33 cellular contexts compared by ENCODE assay signal in the genomic region with DNA sequence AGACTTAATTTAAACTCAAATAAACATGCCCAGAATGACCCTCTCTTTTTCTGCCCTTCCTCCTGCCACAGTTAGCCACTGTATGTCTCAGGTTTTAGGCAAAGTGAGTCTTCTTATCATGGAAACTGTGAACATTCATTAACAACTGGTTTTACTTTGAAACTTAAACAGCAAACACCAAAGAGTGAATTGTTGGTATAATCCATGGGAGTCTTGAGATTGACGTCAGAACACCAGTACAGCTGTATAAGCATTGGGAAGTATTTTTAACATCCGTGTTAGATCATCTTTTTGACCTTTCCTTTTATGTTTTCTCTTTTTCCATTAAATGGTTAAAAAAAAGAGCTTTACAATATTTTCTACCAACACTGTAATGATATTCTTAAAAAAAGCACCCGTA. TPM values are rescaled to one million over a fixed set of nuclear protein-coding genes. Genes with fewer than 3 reads are reported as not detected.
DNase-seq lines count a peak whose midpoint lies in the region; ATAC-seq, FAIRE-seq and TF ChIP-seq lines count a peak whose summit lies in the region.
"Had no signal": no experiment of that assay in that cellular context is flagged by ENCODE, and none has a peak within 500 bp of the region (broad histone marks: within the 10 kb centered on the region; RNA-seq: fewer than 3 reads in every experiment).

No MANE protein-coding gene starts in this region.

- no peak for ATAC-seq in HG02840 (IDR thresholded peaks at IDR 0.05; ENCODE audit: low FRiP score, unreplicated experiment)
- no peak for ATAC-seq in stimulated activated effector memory CD8-positive, alpha-beta T cell treated with anti-CD3 and anti-CD28 coated beads, Interleukin-12 subunit alpha, Interleukin-12 subunit beta, amount 100 ng/mL, for 72 hours
- ATAC-seq in upper lobe of right lung: no peak
- ATAC-seq: esophagus mucosa; foreskin keratinocyte; left colon; right lobe of liver; stimulated activated naive B cell treated with anti-CD40 and anti-IgM and Interleukin-4, amounts not matched to agents 10 μg/mL and 1 μg/mL and 100 μg/mL, for 72 hours had no signal

- TF ChIP-seq CTCF in endodermal cell (conservative IDR thresholded peaks at IDR 0.05): no peak
- TF ChIP-seq CTCF in neural crest cell (conservative IDR thresholded peaks at IDR 0.05): no peak
- TF ChIP-seq CTCF in upper lobe of right lung (IDR thresholded peaks at IDR 0.05): no peak

- no peak overlapping the region for H3K9ac ChIP-seq in endodermal cell (ENCODE audit: extremely low read depth, low read length, poor library complexity, severe bottlenecking)

- H3K9me3 ChIP-seq in endodermal cell (ENCODE audit: control insufficient read depth, low read length) (peaks cover 21% of the 10 kb centered on the region), upper lobe of right lung (no peaks in the 10 kb centered on the region)
- H3K9me3 ChIP-seq: Peyer's patch, right lobe of liver, SJSA1 had no signal

- H3K4me3 Mint-ChIP-seq in endodermal cell (no peak overlapping the region), neural crest cell (no peak overlapping the region)
- H3K4me3 Mint-ChIP-seq in stimulated activated effector memory CD8-positive, alpha-beta T cell treated with anti-CD3 and anti-CD28 coated beads, Interleukin-12 subunit alpha, Interleukin-12 subunit beta, amount 100 ng/mL, for 72 hours: no peak overlapping the region
- H3K4me3 Mint-ChIP-seq: CD8-positive, alpha-beta memory T cell; stimulated activated naive B cell treated with anti-CD40 and anti-IgM and Interleukin-4, amounts not matched to agents 10 μg/mL and 1 μg/mL and 100 μg/mL, for 72 hours had no signal

- H3K27ac Mint-ChIP-seq in endodermal cell: peak overlapping the region; percentile 76
- peak overlapping the region; percentile 37 for H3K27ac Mint-ChIP-seq in neural crest cell (ENCODE audit: unreplicated experiment)
- no peak overlapping the region for H3K27ac Mint-ChIP-seq in stimulated activated effector memory CD8-positive, alpha-beta T cell treated with anti-CD3 and anti-CD28 coated beads, Interleukin-12 subunit alpha, Interleukin-12 subunit beta, amount 100 ng/mL, for 72 hours
- H3K27ac Mint-ChIP-seq: activated T-helper 2 cell treated with anti-CD3 and anti-CD28 coated beads, Interferon-gamma antibody, Interleukin-2, Interleukin-4, amounts not matched to agents 10 μg/mL and 5 μg/mL and 100 μg/mL, durations not matched to agents 14 hours and 24 hours and 36 hours; CD8-positive, alpha-beta memory T cell; stimulated activated naive B cell treated with anti-CD40 and anti-IgM and Interleukin-4, amounts not matched to agents 10 μg/mL and 1 μg/mL and 100 μg/mL, for 72 hours had no signal

- H3K4me1 Mint-ChIP-seq in endodermal cell: peaks cover 13% of the 10 kb centered on the region
- peaks cover 28% of the 10 kb centered on the region for H3K4me1 Mint-ChIP-seq in neural crest cell
- H3K4me1 Mint-ChIP-seq in stimulated activated effector memory CD8-positive, alpha-beta T cell treated with anti-CD3 and anti-CD28 coated beads, Interleukin-12 subunit alpha, Interleukin-12 subunit beta, amount 100 ng/mL, for 72 hours: no peaks in the 10 kb centered on the region

- no peak overlapping the region for H3K4me3 ChIP-seq in endodermal cell (ENCODE audit: low read length)
- no peak overlapping the region for H3K4me3 ChIP-seq in upper lobe of right lung
- H3K4me3 ChIP-seq: coronary artery, HAP-1, Peyer's patch, right lobe of liver, SJSA1 had no signal

- H3K4me1 ChIP-seq in endodermal cell (ENCODE audit: control insufficient read depth, insufficient read depth, low read length) (no peaks in the 10 kb centered on the region), upper lobe of right lung (peaks cover 9% of the 10 kb centered on the region)
- H3K4me1 ChIP-seq: foreskin keratinocyte had no signal

- 82 to 90% methylated on average over 3 of the region's 3 CpGs for WGBS in endodermal cell (ENCODE audit: insufficient coverage in 1 of 2, insufficient read length in 1 of 2), 2 experiments

- no peak overlapping the region for H3K27ac ChIP-seq in endodermal cell (ENCODE audit: low read depth, low read length)
- H3K27ac ChIP-seq in upper lobe of right lung: no peak overlapping the region
- H3K27ac ChIP-seq: coronary artery, foreskin keratinocyte, Peyer's patch, right lobe of liver, SJSA1, WERI-Rb-1 had no signal

- no peaks in the 10 kb centered on the region for H3K27me3 Mint-ChIP-seq in endodermal cell (ENCODE audit: insufficient read depth)
- H3K27me3 Mint-ChIP-seq in neural crest cell (ENCODE audit: low read depth): no peaks in the 10 kb centered on the region
- H3K27me3 Mint-ChIP-seq: CD8-positive, alpha-beta memory T cell; stimulated activated naive B cell treated with anti-CD40 and anti-IgM and Interleukin-4, amounts not matched to agents 10 μg/mL and 1 μg/mL and 100 μg/mL, for 72 hours had no signal

- intact Hi-C loops in upper lobe of right lung (cut with DNase I): no loop called here

- peak; percentile 11 for FAIRE-seq in GM19239 (lab: Jason Lieb, UNC)

- H3K27me3 ChIP-seq in endodermal cell (ENCODE audit: control insufficient read depth, insufficient read depth, low read length, poor library complexity, severe bottlenecking) (no peaks in the 10 kb centered on the region), upper lobe of right lung (no peaks in the 10 kb centered on the region)
- H3K27me3 ChIP-seq: foreskin keratinocyte, Peyer's patch, right lobe of liver, SJSA1 had no signal

- H3K36me3 ChIP-seq in endodermal cell (ENCODE audit: control insufficient read depth, insufficient read depth, low read length): no peaks in the 10 kb centered on the region
- H3K36me3 ChIP-seq in upper lobe of right lung: no peaks in the 10 kb centered on the region
- H3K36me3 ChIP-seq: HAP-1, Peyer's patch, right lobe of liver, SJSA1, WERI-Rb-1 had no signal

- H3K9me3 Mint-ChIP-seq in endodermal cell: peaks cover 21% of the 10 kb centered on the region
- H3K9me3 Mint-ChIP-seq in neural crest cell: peaks cover 10% of the 10 kb centered on the region
- H3K9me3 Mint-ChIP-seq in stimulated activated effector memory CD8-positive, alpha-beta T cell treated with anti-CD3 and anti-CD28 coated beads, Interleukin-12 subunit alpha, Interleukin-12 subunit beta, amount 100 ng/mL, for 72 hours: peaks cover 8% of the 10 kb centered on the region

- no peak for DNase-seq in GM19239 (ENCODE audit: insufficient read length, low spot score)
- peak; percentile 38 to 40 for DNase-seq in SHP77 (lab: John Stamatoyannopoulos, UW)
- no peak for DNase-seq in endodermal cell
- no peak for DNase-seq in neural crest cell (ENCODE audit: low read depth, low spot score)
- no peak for DNase-seq in stimulated activated CD4-positive, alpha-beta T cell treated with anti-CD3 and anti-CD28 coated beads, Interleukin-15, amount 100 ng/mL, for 24 hours
- no peak for DNase-seq in stimulated activated effector memory CD8-positive, alpha-beta T cell treated with anti-CD3 and anti-CD28 coated beads, Interleukin-12 subunit alpha, Interleukin-12 subunit beta, amount 100 ng/mL, for 72 hours (ENCODE audit: low spot score in 2 of 2)
- DNase-seq in upper lobe of right lung: no peak
- DNase-seq: activated CD4-positive, alpha-beta T cell treated with anti-CD3 and anti-CD28 coated beads for 48 hours; activated CD8-positive, alpha-beta memory T cell treated with anti-CD3 and anti-CD28 coated beads for 24 hours; activated naive CD4-positive, alpha-beta T cell treated with anti-CD3 and anti-CD28 coated beads, Interleukin-2, amount 50 U/mL, for 16 hours; activated T-cell treated with anti-CD3 and anti-CD28 coated beads for 4 hours; amygdala; CD8-positive, alpha-beta memory T cell; DMS 273 treated with DMSO at 0.1 percent for 48 hours; foreskin keratinocyte; hippocampal formation; left colon; mesendoderm; NCI-H1436 treated with DMSO at 0.1 percent for 48 hours; NCI-H748 treated with DMSO at 0.1 percent for 48 hours; Peyer's patch; right lobe of liver; stimulated activated naive B cell treated with anti-CD40 and anti-IgM and Interleukin-4, amounts not matched to agents 10 μg/mL and 1 μg/mL and 100 μg/mL, for 72 hours; substantia nigra; T1000; trophoblast cell; WERI-Rb-1 had no signal

- H3K36me3 Mint-ChIP-seq in endodermal cell (ENCODE audit: low read depth) (peaks cover 17% of the 10 kb centered on the region), neural crest cell (ENCODE audit: low read depth) (peaks cover 9% of the 10 kb centered on the region)
- H3K36me3 Mint-ChIP-seq in stimulated activated effector memory CD8-positive, alpha-beta T cell treated with anti-CD3 and anti-CD28 coated beads, Interleukin-12 subunit alpha, Interleukin-12 subunit beta, amount 100 ng/mL, for 72 hours: no peaks in the 10 kb centered on the region

RNA-seq across cellular contexts. Expression of a gene that starts 38.9 kb away (rescaled TPM):
- total RNA-seq in endodermal cell: 10 to 100 TPM; 35.3 to 38.7 TPM
- polyA plus RNA-seq in endodermal cell (2013, experiment 1 of 2): 29.4 TPM
- polyA plus RNA-seq in endodermal cell (2013, experiment 2 of 2): 30.8 TPM
- total RNA-seq in neural crest cell: 66.1 and 66.2 TPM in 2 replicates
- 132 TPM for total RNA-seq in upper lobe of right lung

RNA-seq across cellular contexts. Expression of a gene that starts 50.0 kb away (rescaled TPM):
- total RNA-seq in endodermal cell (10 to 100 TPM; 13.8 to 20.1 TPM), neural crest cell (16.7 and 16.8 TPM in 2 replicates), upper lobe of right lung (4.2 TPM)
- 16.0 TPM for polyA plus RNA-seq in endodermal cell (2013, experiment 1 of 2)
- 15.0 TPM for polyA plus RNA-seq in endodermal cell (2013, experiment 2 of 2)

Comparison
In these comparisons a context has a peak if more than half of its experiments do, and no peak if none do; other contexts are left out.
1. DNase-seq: peak in SHP77 (2 of 2); none in GM19239 (single experiment), endodermal cell (single experiment), neural crest cell (single experiment), stimulated activated CD4-positive, alpha-beta T cell treated with anti-CD3 and anti-CD28 coated beads, Interleukin-15, amount 100 ng/mL, for 24 hours (single experiment), stimulated activated effector memory CD8-positive, alpha-beta T cell treated with anti-CD3 and anti-CD28 coated beads, Interleukin-12 subunit alpha, Interleukin-12 subunit beta, amount 100 ng/mL, for 72 hours (0 of 2) and upper lobe of right lung (single experiment).